In the genomic region with DNA sequence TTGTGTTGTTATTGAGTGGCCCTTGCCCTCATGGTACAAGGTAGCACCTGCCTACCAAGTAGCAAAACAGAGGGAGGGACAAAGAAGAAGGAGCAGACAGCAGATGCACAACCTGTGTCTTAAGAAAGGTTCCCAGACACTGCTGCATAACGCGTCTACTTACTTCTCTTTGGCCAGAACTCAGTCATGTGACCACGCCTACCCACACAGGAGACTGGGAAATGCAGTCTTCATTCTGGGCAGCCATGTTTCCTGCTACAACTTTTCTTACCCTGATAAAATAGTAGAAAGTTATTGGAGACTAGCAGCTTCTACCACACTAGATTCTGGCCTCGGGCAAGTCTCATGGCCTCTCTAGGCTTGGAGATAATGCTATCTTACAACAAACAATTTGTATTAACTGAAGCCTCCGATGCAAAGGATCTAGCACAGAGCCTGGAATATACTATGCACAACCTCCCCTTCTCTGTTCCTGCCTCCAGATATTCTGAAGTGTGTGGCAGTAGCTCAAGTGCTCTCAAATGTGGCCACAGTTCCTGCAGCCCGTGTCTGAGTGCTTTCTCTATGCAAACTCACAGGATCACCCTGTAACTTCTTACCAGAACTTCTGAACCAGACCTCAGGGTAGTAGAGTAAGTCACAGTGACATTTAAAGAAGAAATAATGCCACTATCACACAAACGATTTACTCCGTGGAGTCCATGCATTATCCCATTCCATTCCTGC, we compare ENCODE assay signal across 8 cellular contexts. TPM values are rescaled to one million over a fixed set of nuclear protein-coding genes. Genes with fewer than 3 reads are reported as not detected.
DNase-seq lines count a peak whose midpoint lies in the region; ATAC-seq lines count a peak whose summit lies in the region.

No MANE protein-coding gene starts in this region.

- ATAC-seq in HG03139 (IDR thresholded peaks at IDR 0.05; ENCODE audit: unreplicated experiment) (peak; percentile 33), GM21423 (IDR thresholded peaks at IDR 0.05; ENCODE audit: unreplicated experiment) (no peak)
- ATAC-seq in activated naive CD8-positive, alpha-beta T cell treated with anti-CD3 and anti-CD28 coated beads, Interleukin-2, amount 10 ng/mL, durations not matched to agents 7 days and 5 days (ENCODE audit: low read depth): peak; percentile 60

- POLR2A ChIA-PET in activated naive CD8-positive, alpha-beta T cell treated with anti-CD3 and anti-CD28 coated beads, Interleukin-2, amount 10 ng/mL, durations not matched to agents 7 days and 5 days (lab: Charles Lee): interaction anchor here (0.5 to 4.8 kb wide), 9 partner anchors 18 to 531 kb away, joined by 3 to 48 read pairs (median 4); partner anchors contain the start of gene BTG2

- H3K9me3 Mint-ChIP-seq in activated naive CD8-positive, alpha-beta T cell treated with anti-CD3 and anti-CD28 coated beads, Interleukin-2, amount 10 ng/mL, durations not matched to agents 7 days and 5 days: no peaks in the 10 kb centered on the region

- H3K4me1 Mint-ChIP-seq in activated naive CD8-positive, alpha-beta T cell treated with anti-CD3 and anti-CD28 coated beads, Interleukin-2, amount 10 ng/mL, durations not matched to agents 7 days and 5 days: peaks cover 40% of the 10 kb centered on the region

- H3K27ac Mint-ChIP-seq in activated naive CD8-positive, alpha-beta T cell treated with anti-CD3 and anti-CD28 coated beads, Interleukin-2, amount 10 ng/mL, durations not matched to agents 7 days and 5 days: no peak overlapping the region

- H3K4me3 Mint-ChIP-seq in activated naive CD8-positive, alpha-beta T cell treated with anti-CD3 and anti-CD28 coated beads, Interleukin-2, amount 10 ng/mL, durations not matched to agents 7 days and 5 days: no peak overlapping the region

- H3K4me1 ChIP-seq in SJCRH30: peaks cover 49% of the 10 kb centered on the region

- DNase-seq in DMS114 treated with DMSO at 0.1 percent for 48 hours (lab: John Stamatoyannopoulos, UW; ENCODE audit: unreplicated experiment): peak; percentile 70
- peak; percentile 57 to 74 for DNase-seq in SJCRH30
- DNase-seq in activated naive CD8-positive, alpha-beta T cell treated with anti-CD3 and anti-CD28 coated beads, Interleukin-2, amount 10 ng/mL, durations not matched to agents 7 days and 5 days: no peak
- peak; percentile 28 for DNase-seq in iPS DF 19.7 (ENCODE audit: low read depth, low spot score)
- peak; percentile 73 for DNase-seq in stimulated activated CD4-positive, alpha-beta T cell treated with anti-CD3 and anti-CD28 coated beads, Interleukin-1b, Interleukin-23, amount 100 ng/mL, for 48 hours
- no peak for DNase-seq in cortex of kidney (lab: John Stamatoyannopoulos, UW)

- no peaks in the 10 kb centered on the region for H3K36me3 Mint-ChIP-seq in activated naive CD8-positive, alpha-beta T cell treated with anti-CD3 and anti-CD28 coated beads, Interleukin-2, amount 10 ng/mL, durations not matched to agents 7 days and 5 days

- no peaks in the 10 kb centered on the region for H3K27me3 Mint-ChIP-seq in activated naive CD8-positive, alpha-beta T cell treated with anti-CD3 and anti-CD28 coated beads, Interleukin-2, amount 10 ng/mL, durations not matched to agents 7 days and 5 days

- no peaks in the 10 kb centered on the region for H3K27me3 ChIP-seq in SJCRH30

- H3K9me3 ChIP-seq in SJCRH30 (replicated peaks): no peaks in the 10 kb centered on the region

- no peaks in the 10 kb centered on the region for H3K36me3 ChIP-seq in SJCRH30

- no peak overlapping the region for H3K4me3 ChIP-seq in SJCRH30

- no peak overlapping the region for H3K27ac ChIP-seq in SJCRH30

RNA-seq across cellular contexts. Expression of gene BTG2, which starts 34.1 kb away (rescaled TPM):
- 59.8 and 63.1 TPM in 2 replicates for total RNA-seq in SJCRH30 (2014; rRNA removed; shearing (Covaris generic))
- 10 to 100 TPM; 90.3 to 99.8 TPM for total RNA-seq in activated naive CD8-positive, alpha-beta T cell treated with anti-CD3 and anti-CD28 coated beads, Interleukin-2, amount 10 ng/mL, durations not matched to agents 7 days and 5 days

RNA-seq across cellular contexts. Expression of gene CHIT1, which starts 41.7 kb away (rescaled TPM):
- 0.08 and 0.18 TPM in 2 replicates for total RNA-seq in SJCRH30 (2014; rRNA removed; shearing (Covaris generic))
- 1 to 10 TPM in 1 of 2 experiments, under 1 TPM in 1; 0.67 to 1.0 TPM for total RNA-seq in activated naive CD8-positive, alpha-beta T cell treated with anti-CD3 and anti-CD28 coated beads, Interleukin-2, amount 10 ng/mL, durations not matched to agents 7 days and 5 days

Comparison
In these comparisons a context has a peak if more than half of its experiments do, and no peak if none do; other contexts are left out.
1. DNase-seq: peak in DMS114 treated with DMSO at 0.1 percent for 48 hours (single experiment), SJCRH30 (2 of 2), iPS DF 19.7 (single experiment) and stimulated activated CD4-positive, alpha-beta T cell treated with anti-CD3 and anti-CD28 coated beads, Interleukin-1b, Interleukin-23, amount 100 ng/mL, for 48 hours (single experiment); none in activated naive CD8-positive, alpha-beta T cell treated with anti-CD3 and anti-CD28 coated beads, Interleukin-2, amount 10 ng/mL, durations not matched to agents 7 days and 5 days (single experiment) and cortex of kidney (single experiment).